In the genomic region with DNA sequence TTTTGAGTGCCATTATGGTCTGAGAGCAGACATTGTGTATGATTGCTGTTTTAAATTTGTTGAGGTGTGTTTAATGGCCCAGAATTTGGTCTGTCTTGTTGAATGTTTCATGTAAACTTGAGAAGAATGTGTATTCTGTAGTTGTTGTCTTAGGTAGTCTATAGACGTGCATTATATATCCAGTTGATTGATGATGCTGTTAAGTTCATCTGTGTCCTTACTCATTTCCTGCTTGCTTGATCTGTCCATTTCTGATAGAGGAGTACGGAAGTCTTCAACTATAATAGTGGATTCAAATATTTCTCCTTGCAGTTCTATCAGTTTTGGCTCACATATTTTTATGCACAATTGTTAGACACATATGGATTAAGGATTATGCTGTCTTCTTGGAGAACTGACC, we compare ENCODE assay signal across 3 cellular contexts.
TF ChIP-seq lines count a peak whose summit lies in the region.

No MANE protein-coding gene starts in this region.

TF ChIP-seq in SK-N-SH, 30 proteins besides CTCF, POLR2A, EP300 and RAD21:
- peak; percentile 49 for TF ChIP-seq PBX3 (IDR thresholded peaks at IDR 0.05)
- TF ChIP-seq USF2 (IDR thresholded peaks at IDR 0.05; ENCODE audit: borderline replicate concordance, low read depth, low read length), result no peak

TF ChIP-seq in SK-N-SH treated with all-trans-retinoic acid at 6 μM for 48 hours, 23 proteins besides CTCF, POLR2A, EP300 and RAD21:
- no peak for TF ChIP-seq ZFP3 (CRISPR knock-in tag; IDR thresholded peaks at IDR 0.05)
- no peak for TF ChIP-seq ZNF8 (CRISPR knock-in tag; IDR thresholded peaks at IDR 0.05)
- no peak for TF ChIP-seq ZNF565 (CRISPR knock-in tag; conservative IDR thresholded peaks at IDR 0.05; ENCODE audit: low read depth)
- no peak for TF ChIP-seq ISL1 (CRISPR knock-in tag; IDR thresholded peaks at IDR 0.05)
- TF ChIP-seq, protein P1, sequence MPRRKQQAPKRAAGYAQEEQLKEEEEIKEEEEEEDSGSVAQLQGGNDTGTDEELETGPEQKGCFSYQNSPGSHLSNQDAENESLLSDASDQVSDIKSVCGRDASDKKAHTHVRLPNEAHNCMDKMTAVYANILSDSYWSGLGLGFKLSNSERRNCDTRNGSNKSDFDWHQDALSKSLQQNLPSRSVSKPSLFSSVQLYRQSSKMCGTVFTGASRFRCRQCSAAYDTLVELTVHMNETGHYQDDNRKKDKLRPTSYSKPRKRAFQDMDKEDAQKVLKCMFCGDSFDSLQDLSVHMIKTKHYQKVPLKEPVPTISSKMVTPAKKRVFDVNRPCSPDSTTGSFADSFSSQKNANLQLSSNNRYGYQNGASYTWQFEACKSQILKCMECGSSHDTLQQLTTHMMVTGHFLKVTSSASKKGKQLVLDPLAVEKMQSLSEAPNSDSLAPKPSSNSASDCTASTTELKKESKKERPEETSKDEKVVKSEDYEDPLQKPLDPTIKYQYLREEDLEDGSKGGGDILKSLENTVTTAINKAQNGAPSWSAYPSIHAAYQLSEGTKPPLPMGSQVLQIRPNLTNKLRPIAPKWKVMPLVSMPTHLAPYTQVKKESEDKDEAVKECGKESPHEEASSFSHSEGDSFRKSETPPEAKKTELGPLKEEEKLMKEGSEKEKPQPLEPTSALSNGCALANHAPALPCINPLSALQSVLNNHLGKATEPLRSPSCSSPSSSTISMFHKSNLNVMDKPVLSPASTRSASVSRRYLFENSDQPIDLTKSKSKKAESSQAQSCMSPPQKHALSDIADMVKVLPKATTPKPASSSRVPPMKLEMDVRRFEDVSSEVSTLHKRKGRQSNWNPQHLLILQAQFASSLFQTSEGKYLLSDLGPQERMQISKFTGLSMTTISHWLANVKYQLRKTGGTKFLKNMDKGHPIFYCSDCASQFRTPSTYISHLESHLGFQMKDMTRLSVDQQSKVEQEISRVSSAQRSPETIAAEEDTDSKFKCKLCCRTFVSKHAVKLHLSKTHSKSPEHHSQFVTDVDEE (CRISPR knock-in tag; IDR thresholded peaks at IDR 0.05), result no peak
- no peak for TF ChIP-seq CREB5 (CRISPR knock-in tag; IDR thresholded peaks at IDR 0.05; ENCODE audit: low read depth)
- TF ChIP-seq, protein P2, sequence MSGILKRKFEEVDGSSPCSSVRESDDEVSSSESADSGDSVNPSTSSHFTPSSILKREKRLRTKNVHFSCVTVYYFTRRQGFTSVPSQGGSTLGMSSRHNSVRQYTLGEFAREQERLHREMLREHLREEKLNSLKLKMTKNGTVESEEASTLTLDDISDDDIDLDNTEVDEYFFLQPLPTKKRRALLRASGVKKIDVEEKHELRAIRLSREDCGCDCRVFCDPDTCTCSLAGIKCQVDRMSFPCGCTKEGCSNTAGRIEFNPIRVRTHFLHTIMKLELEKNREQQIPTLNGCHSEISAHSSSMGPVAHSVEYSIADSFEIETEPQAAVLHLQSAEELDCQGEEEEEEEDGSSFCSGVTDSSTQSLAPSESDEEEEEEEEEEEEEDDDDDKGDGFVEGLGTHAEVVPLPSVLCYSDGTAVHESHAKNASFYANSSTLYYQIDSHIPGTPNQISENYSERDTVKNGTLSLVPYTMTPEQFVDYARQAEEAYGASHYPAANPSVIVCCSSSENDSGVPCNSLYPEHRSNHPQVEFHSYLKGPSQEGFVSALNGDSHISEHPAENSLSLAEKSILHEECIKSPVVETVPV (CRISPR knock-in tag; IDR thresholded peaks at IDR 0.05), result no peak
- TF ChIP-seq RARB (CRISPR knock-in tag; IDR thresholded peaks at IDR 0.05), result no peak
- no peak for TF ChIP-seq ESRRG (CRISPR knock-in tag; IDR thresholded peaks at IDR 0.05)
- no peak for TF ChIP-seq BACH2 (CRISPR knock-in tag; IDR thresholded peaks at IDR 0.05; ENCODE audit: borderline replicate concordance)
- no peak for TF ChIP-seq POU6F1 (CRISPR knock-in tag; IDR thresholded peaks at IDR 0.05; ENCODE audit: borderline replicate concordance, low read depth)
- TF ChIP-seq PPARA (CRISPR knock-in tag; IDR thresholded peaks at IDR 0.05; ENCODE audit: borderline replicate concordance), result no peak

TF ChIP-seq in K562, 482 proteins besides CTCF, POLR2A, EP300 and RAD21 (continues in another document):
- no peak for TF ChIP-seq GABPA (tag; conservative IDR thresholded peaks at IDR 0.05; ENCODE audit: low read depth)
- peak; percentile 35; the same call in 1 of the 2 replicates for TF ChIP-seq ETV1 (tag; conservative IDR thresholded peaks at IDR 0.05; ENCODE audit: low read depth)
- 0 out of 2 replicates have a peak, but pooled peaks have one; percentile 39 for TF ChIP-seq GATAD2B (IDR thresholded peaks at IDR 0.05; ENCODE audit: borderline replicate concordance)
- no peak for TF ChIP-seq ZNF551 (CRISPR knock-in tag; IDR thresholded peaks at IDR 0.05)
- no peak for TF ChIP-seq TARDBP (IDR thresholded peaks at IDR 0.05)
- no peak for TF ChIP-seq ZNF436 (CRISPR knock-in tag; IDR thresholded peaks at IDR 0.05)
- no peak for TF ChIP-seq ATF4 (CRISPR knock-in tag; IDR thresholded peaks at IDR 0.05)
- TF ChIP-seq, protein P3, sequence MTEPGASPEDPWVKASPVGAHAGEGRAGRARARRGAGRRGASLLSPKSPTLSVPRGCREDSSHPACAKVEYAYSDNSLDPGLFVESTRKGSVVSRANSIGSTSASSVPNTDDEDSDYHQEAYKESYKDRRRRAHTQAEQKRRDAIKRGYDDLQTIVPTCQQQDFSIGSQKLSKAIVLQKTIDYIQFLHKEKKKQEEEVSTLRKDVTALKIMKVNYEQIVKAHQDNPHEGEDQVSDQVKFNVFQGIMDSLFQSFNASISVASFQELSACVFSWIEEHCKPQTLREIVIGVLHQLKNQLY (CRISPR knock-in tag; conservative IDR thresholded peaks at IDR 0.05), result no peak
- no peak for TF ChIP-seq ZC3H4 (CRISPR knock-in tag; IDR thresholded peaks at IDR 0.05; ENCODE audit: borderline replicate concordance)
- no peak for TF ChIP-seq ZNF589 (CRISPR knock-in tag; IDR thresholded peaks at IDR 0.05; ENCODE audit: low read depth)
- peak; percentile 60; the same call in 1 of the 2 replicates for TF ChIP-seq ARID1B (IDR thresholded peaks at IDR 0.05)
- TF ChIP-seq TCF3 (CRISPR knock-in tag; IDR thresholded peaks at IDR 0.05), result peak; percentile 45
- TF ChIP-seq TAF9B (IDR thresholded peaks at IDR 0.05; ENCODE audit: partially characterized antibody), result no peak
- TF ChIP-seq ZNF696 (CRISPR knock-in tag; conservative IDR thresholded peaks at IDR 0.05), result no peak
- no peak for TF ChIP-seq CHD2 (IDR thresholded peaks at IDR 0.05; ENCODE audit: low read depth, low read length)
- no peak for TF ChIP-seq HOMEZ (CRISPR knock-in tag; IDR thresholded peaks at IDR 0.05)
- no peak for TF ChIP-seq NR2C1 (IDR thresholded peaks at IDR 0.05)
- TF ChIP-seq NR2C1 (tag; IDR thresholded peaks at IDR 0.05), result no peak
- TF ChIP-seq SUPT5H (IDR thresholded peaks at IDR 0.05), result no peak
- TF ChIP-seq NCOR1 (IDR thresholded peaks at IDR 0.05), result peak; percentile 20; the same call in 1 of the 2 replicates
- no peak for TF ChIP-seq CREB3 (tag; conservative IDR thresholded peaks at IDR 0.05; ENCODE audit: low read depth)
- TF ChIP-seq SREBF2 (CRISPR knock-in tag; IDR thresholded peaks at IDR 0.05), result no peak
- TF ChIP-seq ZNF592 (IDR thresholded peaks at IDR 0.05), result peak; percentile 18; the same call in 1 of the 2 replicates
- no peak for TF ChIP-seq DNMT1 (IDR thresholded peaks at IDR 0.05)
- TF ChIP-seq, protein P4, sequence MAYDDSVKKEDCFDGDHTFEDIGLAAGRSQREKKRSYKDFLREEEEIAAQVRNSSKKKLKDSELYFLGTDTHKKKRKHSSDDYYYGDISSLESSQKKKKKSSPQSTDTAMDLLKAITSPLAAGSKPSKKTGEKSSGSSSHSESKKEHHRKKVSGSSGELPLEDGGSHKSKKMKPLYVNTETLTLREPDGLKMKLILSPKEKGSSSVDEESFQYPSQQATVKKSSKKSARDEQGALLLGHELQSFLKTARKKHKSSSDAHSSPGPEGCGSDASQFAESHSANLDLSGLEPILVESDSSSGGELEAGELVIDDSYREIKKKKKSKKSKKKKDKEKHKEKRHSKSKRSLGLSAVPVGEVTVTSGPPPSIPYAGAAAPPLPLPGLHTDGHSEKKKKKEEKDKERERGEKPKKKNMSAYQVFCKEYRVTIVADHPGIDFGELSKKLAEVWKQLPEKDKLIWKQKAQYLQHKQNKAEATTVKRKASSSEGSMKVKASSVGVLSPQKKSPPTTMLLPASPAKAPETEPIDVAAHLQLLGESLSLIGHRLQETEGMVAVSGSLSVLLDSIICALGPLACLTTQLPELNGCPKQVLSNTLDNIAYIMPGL (CRISPR knock-in tag; IDR thresholded peaks at IDR 0.05), result no peak
- no peak for TF ChIP-seq MITF (IDR thresholded peaks at IDR 0.05)
- 0 out of 2 replicates have a peak, but pooled peaks have one; percentile 57 for TF ChIP-seq DPF2 (IDR thresholded peaks at IDR 0.05)
- TF ChIP-seq MECOM (CRISPR knock-in tag; IDR thresholded peaks at IDR 0.05), result 0 out of 2 replicates have a peak, but pooled peaks have one; percentile 33
- no peak for TF ChIP-seq PBX2 (CRISPR knock-in tag; IDR thresholded peaks at IDR 0.05; ENCODE audit: low read depth)
- TF ChIP-seq PBX2 (tag; conservative IDR thresholded peaks at IDR 0.05; ENCODE audit: low read depth), result 0 out of 2 replicates have a peak, but pooled peaks have one; percentile 36
- no peak for TF ChIP-seq POLR2B (IDR thresholded peaks at IDR 0.05; ENCODE audit: low read depth, partially characterized antibody)
